ENCODE assay signal across 10 cellular contexts in the genomic region with DNA sequence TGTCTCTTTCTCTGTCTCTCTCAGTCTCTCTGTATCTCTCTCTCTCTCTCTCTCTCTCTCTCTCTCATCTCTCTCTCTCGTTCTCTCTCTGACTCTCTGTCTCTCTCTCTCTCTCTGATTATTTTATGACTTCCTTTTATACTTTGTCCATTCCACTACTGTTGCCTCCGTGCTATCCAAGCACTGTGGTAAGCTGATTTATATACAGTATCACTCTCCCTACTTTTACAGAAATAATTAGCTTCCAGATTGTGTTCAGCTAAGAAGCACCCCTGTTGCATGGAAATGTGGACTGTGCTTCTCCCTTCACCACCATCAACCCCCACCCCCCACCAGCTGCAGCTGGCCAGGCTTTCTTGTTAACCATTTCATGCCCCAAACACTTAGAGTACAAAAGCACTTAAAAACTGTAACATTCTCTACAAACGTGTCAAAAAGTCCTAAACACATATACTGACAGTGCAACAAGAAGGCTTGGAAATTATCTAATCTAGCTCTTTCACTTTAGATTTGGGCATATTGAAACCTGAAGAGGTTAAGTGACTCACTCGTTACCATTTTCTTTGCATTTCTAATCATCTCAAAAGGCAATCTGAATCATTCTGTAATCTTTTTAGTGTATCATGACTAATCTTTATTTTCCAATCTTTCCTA. TPM values are rescaled to one million over a fixed set of nuclear protein-coding genes. Genes with fewer than 3 reads are reported as not detected.
DNase-seq lines count a peak whose midpoint lies in the region; ATAC-seq, FAIRE-seq and TF ChIP-seq lines count a peak whose summit lies in the region.
"Had no signal": no experiment of that assay in that cellular context is flagged by ENCODE, and none has a peak within 500 bp of the region (broad histone marks: within the 10 kb centered on the region; RNA-seq: fewer than 3 reads in every experiment).

No MANE protein-coding gene starts in this region.

- 2% methylated on average over 4 of the region's 4 CpGs for WGBS in GM12878 (ENCODE audit: insufficient coverage, insufficient replicate concordance, low lambda C conversion rate, missing lambda C conversion rate)

- RAD21 ChIA-PET in GM12878 (lab: Charles Lee; ENCODE audit: unreplicated experiment) = no interaction called here

- no peaks in the 10 kb centered on the region for H3K79me2 ChIP-seq in GM12878 (ENCODE audit: control insufficient read depth, insufficient read depth, low read length)

- H3K27me3 ChIP-seq in GM12878 (replicated peaks in 1 of 2; ENCODE audit: control insufficient read depth in 2 of 2, insufficient read depth in 2 of 2, low read length in 1 of 2) = no peaks in the 10 kb centered on the region; a peak in 1 of 4 replicates

- H3K27ac ChIP-seq in GM12878 (ENCODE audit: control insufficient read depth, insufficient read depth) = no peak overlapping the region

- H3K27me3 Mint-ChIP-seq in activated T-cell treated with anti-CD3 and anti-CD28 coated beads, Interleukin-2, amount 50 U/mL, for 24 hours = peaks cover 49% of the 10 kb centered on the region

- TF ChIP-seq CTCF in GM12878 (IDR thresholded peaks at IDR 0.05 in 2 of 3, conservative IDR thresholded peaks at IDR 0.05 in 1 of 3; ENCODE audit: control insufficient read depth in 2 of 3, extremely low read depth in 1 of 3, insufficient read depth in 1 of 3, low read depth in 3 of 3, low read length in 3 of 3) = no peak

- in situ Hi-C loops in GM12878 (cut with MboI) = no loop called here

- H3K4me2 ChIP-seq in GM12878 (ENCODE audit: control insufficient read depth, insufficient read depth) = 0 out of 2 replicates have a peak overlapping the region, but pooled peaks have one; percentile 15

- no TSS peak for BruUV-seq in GM12878 (replicated peaks; lab: Mats Ljungman, UMichigan)

- no peak for TF ChIP-seq POLR2A in GM12878 (IDR thresholded peaks at IDR 0.05; ENCODE audit: low read depth, low read length)

- peak overlapping the region; percentile 23 for H3K4me3 Mint-ChIP-seq in activated T-cell treated with anti-CD3 and anti-CD28 coated beads, Interleukin-2, amount 50 U/mL, for 24 hours
- peak overlapping the region; percentile 19 for H3K4me3 Mint-ChIP-seq in stimulated activated effector memory CD8-positive, alpha-beta T cell treated with anti-CD3 and anti-CD28 coated beads, Interleukin-12 subunit alpha, Interleukin-12 subunit beta, amount 100 ng/mL, for 72 hours
- H3K4me3 Mint-ChIP-seq: CD4-positive, alpha-beta T cell had no signal

- peaks cover 35% of the 10 kb centered on the region for H3K4me1 Mint-ChIP-seq in activated T-cell treated with anti-CD3 and anti-CD28 coated beads, Interleukin-2, amount 50 U/mL, for 24 hours (ENCODE audit: low read depth)
- H3K4me1 Mint-ChIP-seq in stimulated activated effector memory CD8-positive, alpha-beta T cell treated with anti-CD3 and anti-CD28 coated beads, Interleukin-12 subunit alpha, Interleukin-12 subunit beta, amount 100 ng/mL, for 72 hours = peaks cover 12% of the 10 kb centered on the region

- H3K27ac Mint-ChIP-seq in activated T-cell treated with anti-CD3 and anti-CD28 coated beads, Interleukin-2, amount 50 U/mL, for 24 hours = peak overlapping the region; percentile 81
- H3K27ac Mint-ChIP-seq in stimulated activated effector memory CD8-positive, alpha-beta T cell treated with anti-CD3 and anti-CD28 coated beads, Interleukin-12 subunit alpha, Interleukin-12 subunit beta, amount 100 ng/mL, for 72 hours = no peak overlapping the region
- H3K27ac Mint-ChIP-seq: CD4-positive, alpha-beta T cell had no signal

- no peak for TF ChIP-seq EP300 in GM12878 (IDR thresholded peaks at IDR 0.05; ENCODE audit: borderline replicate concordance in 1 of 2, control insufficient read depth in 1 of 2, low read depth in 2 of 2, low read length in 2 of 2)

- no peaks in the 10 kb centered on the region for H3K9me3 Mint-ChIP-seq in activated T-cell treated with anti-CD3 and anti-CD28 coated beads, Interleukin-2, amount 50 U/mL, for 24 hours
- no peaks in the 10 kb centered on the region for H3K9me3 Mint-ChIP-seq in stimulated activated effector memory CD8-positive, alpha-beta T cell treated with anti-CD3 and anti-CD28 coated beads, Interleukin-12 subunit alpha, Interleukin-12 subunit beta, amount 100 ng/mL, for 72 hours
- H3K9me3 Mint-ChIP-seq: CD4-positive, alpha-beta T cell had no signal

- no peak overlapping the region for H2AFZ ChIP-seq in GM12878 (ENCODE audit: control insufficient read depth, low read depth, low read length)

- ATAC-seq in HG02973 (IDR thresholded peaks at IDR 0.05; ENCODE audit: unreplicated experiment) (peak; percentile 65), GM12878 (peak; percentile 46), sciatic nerve (no peak)
- peak; percentile 92 for ATAC-seq in stimulated activated effector memory CD8-positive, alpha-beta T cell treated with anti-CD3 and anti-CD28 coated beads, Interleukin-12 subunit alpha, Interleukin-12 subunit beta, amount 100 ng/mL, for 72 hours

- no peak overlapping the region for H3K9ac ChIP-seq in GM12878 (ENCODE audit: control insufficient read depth, insufficient read depth, low read length)

- no peaks in the 10 kb centered on the region for H3K36me3 ChIP-seq in GM12878 (ENCODE audit: control insufficient read depth in 2 of 2, insufficient read depth in 2 of 2, low read length in 1 of 2)

- SMC1A ChIA-PET in GM12878 (lab: Charles Lee; ENCODE audit: uncharacterized antibody, unreplicated experiment) = interaction anchor here (1.0 to 2.3 kb wide), 4 partner anchors 13 to 208 kb away, joined by 3 to 8 read pairs (median 4); a partner anchor contains a TSS

- peak; percentile 44 for FAIRE-seq in GM12878 (lab: Jason Lieb, UNC)

- no peak overlapping the region; the same call in 1 of the 2 replicates for H3K4me3 ChIP-seq in GM12878

- H3K9me3 ChIP-seq in GM12878 (replicated peaks; ENCODE audit: control insufficient read depth, insufficient read depth, low read length) = no peaks in the 10 kb centered on the region

- DNase-seq in activated T-cell treated with anti-CD3 and anti-CD28 coated beads, Interleukin-2, amount 50 U/mL, for 24 hours = peak; percentile 45
- DNase-seq in activated T-cell treated with anti-CD3 and anti-CD28 coated beads for 4 hours (no peak), GM12878 (ENCODE audit: low read depth, low spot score) (no peak), GF-D8 (lab: John Stamatoyannopoulos, UW) (no peak), hepatic stellate cell (ENCODE audit: low spot score) (no peak), sciatic nerve (ENCODE audit: low spot score) (no peak)
- DNase-seq in stimulated activated effector memory CD8-positive, alpha-beta T cell treated with anti-CD3 and anti-CD28 coated beads, Interleukin-12 subunit alpha, Interleukin-12 subunit beta, amount 100 ng/mL, for 72 hours (ENCODE audit: low spot score in 2 of 2) = no peak
- DNase-seq: CD4-positive, alpha-beta T cell; erythroblast had no signal

- H3K4me1 ChIP-seq in GM12878 (ENCODE audit: control insufficient read depth, insufficient read depth, low read length) = no peaks in the 10 kb centered on the region; the same call in 1 of the 2 replicates

- POLR2A ChIA-PET in GM12878 (lab: Charles Lee) = no interaction called here

- no peaks in the 10 kb centered on the region for H3K36me3 Mint-ChIP-seq in activated T-cell treated with anti-CD3 and anti-CD28 coated beads, Interleukin-2, amount 50 U/mL, for 24 hours (ENCODE audit: low read depth)
- H3K36me3 Mint-ChIP-seq in stimulated activated effector memory CD8-positive, alpha-beta T cell treated with anti-CD3 and anti-CD28 coated beads, Interleukin-12 subunit alpha, Interleukin-12 subunit beta, amount 100 ng/mL, for 72 hours = no peaks in the 10 kb centered on the region

- H4K20me1 ChIP-seq in GM12878 (ENCODE audit: control insufficient read depth, insufficient read depth) = no peaks in the 10 kb centered on the region

- CTCF ChIA-PET in GM12878 (lab: Yijun Ruan, JAX) = interaction anchor here (0.8 to 4.5 kb wide), 10 partner anchors 9 to 586 kb away, joined by 3 to 30 read pairs (median 6); no protein-coding TSS in a partner anchor

- no peak for TF ChIP-seq RAD21 in GM12878 (IDR thresholded peaks at IDR 0.05; ENCODE audit: insufficient read depth, low read depth, low read length)

- intact Hi-C loops in GM12878 (cut with micrococcal nuclease; ENCODE audit: unreplicated experiment) = no loop called here
- intact Hi-C loops in sciatic nerve (cut with DNase I) = no loop called here

RNA-seq across cellular contexts. Expression of a gene that starts 11.6 kb away (rescaled TPM):
- total RNA-seq in GM12878 (2013; cell fraction: nucleolus; rRNA removed) = not detected in 2 replicates
- total RNA-seq in GM12878 (2014; rRNA removed) (not detected in 2 replicates), GM12878 (2014; rRNA removed; fragmentation: Illumina TruSeq; extraction: Trizol) (not detected in 2 replicates), GM12878 (2021) (not detected in 2 replicates), sciatic nerve (13.5 TPM)
- polyA plus RNA-seq in GM12878 (2011; ENCODE audit: low read depth) = not detected
- polyA plus RNA-seq in GM12878 (2011; rRNA removed) (not detected in 2 replicates), GM12878 (2014; fragmentation: Illumina TruSeq; extraction: Trizol) (not detected in 2 replicates), GM12878 (2014; fragmentation: Nextera tagmentation; extraction: Ambion mirVana) (not detected), GM12878 (2014; rRNA removed) (not detected in 2 replicates), GM12878 (2016; fragmentation: Nextera tagmentation; extraction: Ambion mirVana) (not detected)
- not detected in 2 replicates for polyA plus RNA-seq in GM12878 (2011; cell fraction: cytosol; rRNA removed)
- not detected in 2 replicates for polyA plus RNA-seq in GM12878 (2011; cell fraction: nucleus; rRNA removed)
- polyA plus RNA-seq in GM12878 (2012) = 0.08 TPM in 2 replicates
- not detected in 2 replicates for polyA minus RNA-seq in GM12878 (2011; rRNA and poly(A)+ RNA removed)
- polyA minus RNA-seq in GM12878 (2011; cell fraction: cytosol; rRNA and poly(A)+ RNA removed) = not detected in 2 replicates
- polyA minus RNA-seq in GM12878 (2011; cell fraction: nucleus; rRNA and poly(A)+ RNA removed) = not detected in 2 replicates
- total RNA-seq: CD4-positive, alpha-beta T cell had no signal

RNA-seq across cellular contexts. Expression of a gene that starts 16.6 kb away (rescaled TPM):
- total RNA-seq in GM12878 (2013; cell fraction: nucleolus; rRNA removed) = 5.0 and 5.4 TPM in 2 replicates
- total RNA-seq in GM12878 (2014; rRNA removed) (3.2 and 4.1 TPM in 2 replicates), GM12878 (2014; rRNA removed; fragmentation: Illumina TruSeq; extraction: Trizol) (5.4 and 5.6 TPM in 2 replicates), GM12878 (2021) (3.7 and 5.1 TPM in 2 replicates), sciatic nerve (20.3 TPM)
- polyA plus RNA-seq in GM12878 (2011; ENCODE audit: low read depth) = 9.2 TPM
- polyA plus RNA-seq in GM12878 (2011; rRNA removed) (26.8 and 32.2 TPM in 2 replicates), GM12878 (2014; fragmentation: Illumina TruSeq; extraction: Trizol) (6.5 and 7.7 TPM in 2 replicates), GM12878 (2014; fragmentation: Nextera tagmentation; extraction: Ambion mirVana) (1 to 10 TPM; 1.4 to 2.5 TPM), GM12878 (2014; rRNA removed) (3.9 and 6.1 TPM in 2 replicates), GM12878 (2016; fragmentation: Nextera tagmentation; extraction: Ambion mirVana) (1 to 10 TPM; 2.5 to 3.6 TPM)
- polyA plus RNA-seq in GM12878 (2011; cell fraction: cytosol; rRNA removed) = 19.4 and 21.2 TPM in 2 replicates
- 10.2 and 10.7 TPM in 2 replicates for polyA plus RNA-seq in GM12878 (2011; cell fraction: nucleus; rRNA removed)
- polyA plus RNA-seq in GM12878 (2012) = 8.6 and 10.8 TPM in 2 replicates
- 17.1 and 19.2 TPM in 2 replicates for polyA minus RNA-seq in GM12878 (2011; rRNA and poly(A)+ RNA removed)
- 4.7 and 5.6 TPM in 2 replicates for polyA minus RNA-seq in GM12878 (2011; cell fraction: cytosol; rRNA and poly(A)+ RNA removed)
- polyA minus RNA-seq in GM12878 (2011; cell fraction: nucleus; rRNA and poly(A)+ RNA removed) = 5.2 and 5.5 TPM in 2 replicates

Comparison
In these comparisons a context has a peak if more than half of its experiments do, and no peak if none do; other contexts are left out.
1. RNA of a gene that starts 11.6 kb away (total RNA-seq): 13.5 TPM in sciatic nerve (single experiment); not detected in GM12878; every median in the first group is over 10 times any median in the second.